ENCODE assay signal across 8 cellular contexts in genomic region chr9:94002316-94003140, GRCh38. TPM values are rescaled to one million over a fixed set of nuclear protein-coding genes. Genes with fewer than 3 reads are reported as not detected.
A peak's percentile ranks its signal among the peaks of the same experiment; 100 is the strongest.
DNase-seq lines count a peak whose midpoint lies in the region; ATAC-seq and TF ChIP-seq lines count a peak whose summit lies in the region.

No MANE protein-coding gene starts in this region.

- intact Hi-C loops in esophagus muscularis mucosa (cut with DNase I): no loop called here

- TF ChIP-seq POLR2A in esophagus muscularis mucosa (IDR thresholded peaks at IDR 0.05; ENCODE audit: low read depth): no peak

- H4K8ac ChIP-seq in trophoblast cell (ENCODE audit: low read depth, low read length): no peak overlapping the region

- no peak overlapping the region for H4K91ac ChIP-seq in trophoblast cell (ENCODE audit: low read depth, low read length)

- no peak overlapping the region for H3K4me3 ChIP-seq in esophagus muscularis mucosa
- H3K4me3 ChIP-seq in trophoblast cell (ENCODE audit: low read depth, low read length): no peak overlapping the region

- H3K27ac ChIP-seq in esophagus muscularis mucosa (replicated peaks in 1 of 4) (no peak overlapping the region), trophoblast cell (ENCODE audit: low read depth, low read length) (no peak overlapping the region)

- in situ Hi-C loops in G401 (cut with HindIII; ENCODE audit: low sequenced_read_pairs): no loop called here

- DNase-seq in 8988T (peak; percentile 35), G401 (ENCODE audit: low spot score) (peak; percentile 36), NCI-H1105 (lab: John Stamatoyannopoulos, UW) (peak; percentile 71), SIG-M5 treated with dmso at 0.1 percent for 504 hours (lab: John Stamatoyannopoulos, UW; ENCODE audit: unreplicated experiment) (peak; percentile 68), esophagus muscularis mucosa (ENCODE audit: extremely low spot score) (peak; percentile 81), trophoblast cell (peak; percentile 33 to 70)
- no peak for DNase-seq in activated CD8-positive, alpha-beta memory T cell treated with anti-CD3 and anti-CD28 coated beads for 24 hours

- no peak overlapping the region for H2AFZ ChIP-seq in trophoblast cell (ENCODE audit: insufficient read depth, low read length, poor library complexity)

- H3K27me3 ChIP-seq in esophagus muscularis mucosa (peaks cover 0 to 3% (median 0%) of the 10 kb centered on the region in 4 donors), trophoblast cell (ENCODE audit: insufficient read depth, low read length) (no peaks in the 10 kb centered on the region)

- H2BK5ac ChIP-seq in trophoblast cell (ENCODE audit: low read depth, low read length, poor library complexity): no peak overlapping the region

- peak; percentile 40 to 56 (median 49) for TF ChIP-seq CTCF in esophagus muscularis mucosa (IDR thresholded peaks at IDR 0.05)

- H3K4me1 ChIP-seq in esophagus muscularis mucosa (no peaks in the 10 kb centered on the region), trophoblast cell (ENCODE audit: control insufficient read depth in 1 of 2, insufficient read depth in 2 of 2, low read length in 2 of 2) (no peaks in the 10 kb centered on the region)

- H3K9ac ChIP-seq in trophoblast cell (ENCODE audit: low read length): no peak overlapping the region

- H2BK12ac ChIP-seq in trophoblast cell (ENCODE audit: low read length): no peak overlapping the region

- no peak for ATAC-seq in HG03432 (IDR thresholded peaks at IDR 0.05; ENCODE audit: unreplicated experiment)

- no peak overlapping the region for H2AK5ac ChIP-seq in trophoblast cell (ENCODE audit: low read length)

- no peaks in the 10 kb centered on the region for H3K79me1 ChIP-seq in trophoblast cell (ENCODE audit: low read length)

- no peak overlapping the region for H2BK120ac ChIP-seq in trophoblast cell (ENCODE audit: insufficient read depth, low read length, poor library complexity)

- H3K23ac ChIP-seq in trophoblast cell (ENCODE audit: low read length): no peak overlapping the region

- H3K4ac ChIP-seq in trophoblast cell (ENCODE audit: low read depth, low read length): no peak overlapping the region

- H4K12ac ChIP-seq in trophoblast cell (ENCODE audit: low read depth, low read length): no peak overlapping the region

- H3K9me3 ChIP-seq in esophagus muscularis mucosa (no peaks in the 10 kb centered on the region), trophoblast cell (ENCODE audit: insufficient read depth, low read depth, low read length) (peaks cover 2% of the 10 kb centered on the region)

- 33% methylated on average over 6 of the region's 6 CpGs for WGBS in esophagus muscularis mucosa
- no CpG with 5 or more reads among the region's 6 CpGs for WGBS in trophoblast cell (ENCODE audit: extremely low coverage, insufficient coverage, insufficient read length)

- H3K14ac ChIP-seq in trophoblast cell (ENCODE audit: low read length): no peak overlapping the region

- no peak overlapping the region for H3K4me2 ChIP-seq in trophoblast cell (ENCODE audit: low read length)

- TF ChIP-seq EP300 in esophagus muscularis mucosa (IDR thresholded peaks at IDR 0.05): no peak

- no peaks in the 10 kb centered on the region for H3K79me2 ChIP-seq in trophoblast cell (ENCODE audit: control insufficient read depth, insufficient read depth, low read length, poor library complexity)

- no peak overlapping the region for H3K18ac ChIP-seq in trophoblast cell (ENCODE audit: low read length)

- H3K36me3 ChIP-seq in esophagus muscularis mucosa (no peaks in the 10 kb centered on the region), trophoblast cell (ENCODE audit: control insufficient read depth in 1 of 2, insufficient read depth in 2 of 2, low read length in 2 of 2) (no peaks in the 10 kb centered on the region)

RNA-seq across cellular contexts. Expression of gene BARX1, which starts 47.4 kb away (rescaled TPM):
- not detected in 2 replicates for total RNA-seq in G401 (2014; rRNA removed; shearing (Covaris generic))
- under 1 TPM in 1 of 4 donors, not detected in 3; 0.42 TPM for total RNA-seq in esophagus muscularis mucosa
- 0.04 and 0.07 TPM in 2 replicates for polyA plus RNA-seq in trophoblast cell (2013)
